ENCODE assay signal across 7 cellular contexts in the genomic region with DNA sequence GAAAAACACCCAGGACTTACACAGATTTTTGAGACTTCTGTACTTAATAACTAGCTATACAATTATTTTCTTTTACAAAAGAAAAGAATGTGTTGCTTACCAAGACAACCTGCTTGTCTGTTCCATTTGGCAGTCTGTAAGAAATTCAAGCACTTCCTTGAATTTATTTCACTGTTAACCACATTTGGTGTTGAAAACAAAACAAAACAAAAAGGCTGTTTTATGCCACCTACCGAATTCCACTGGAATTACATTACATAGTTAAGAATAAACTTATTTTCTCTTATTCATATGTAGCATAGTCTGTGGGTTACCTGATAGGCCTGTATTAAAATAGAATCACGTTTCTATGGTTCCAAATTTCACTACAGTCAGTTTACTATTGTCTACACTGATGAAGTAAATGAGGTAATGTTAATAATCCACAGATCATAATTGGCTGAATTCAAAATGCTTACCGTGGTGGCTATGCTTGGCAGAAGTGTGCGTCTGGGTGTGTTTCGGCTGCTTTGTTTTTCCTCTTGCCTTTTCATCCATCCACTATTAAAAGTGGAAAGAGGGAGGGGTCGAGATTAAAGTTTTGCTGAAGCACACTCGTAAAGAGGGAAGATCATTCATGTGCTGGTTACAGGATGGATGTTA. TPM values are rescaled to one million over a fixed set of nuclear protein-coding genes. Genes with fewer than 3 reads are reported as not detected.
DNase-seq lines count a peak whose midpoint lies in the region; ATAC-seq and TF ChIP-seq lines count a peak whose summit lies in the region.

Gene TLR1, minus strand, starts transcription at position 138 of the 642 bp plus-strand sequence. CDS start 5,960 bp downstream, outside the sequence.

- no peak for TF ChIP-seq EP300 in stomach (IDR thresholded peaks at IDR 0.05)

- H3K27ac ChIP-seq in stomach: peak within 1 kb of the TSS in 4 of 5 donors; percentile 42 to 81 (median 72)

- intact Hi-C loops in stomach (cut with DNase I; ENCODE audit: low total_unique reads): no loop called here

- peaks cover 0 to 12% (median 11%) of the 10 kb centered on the region in 4 donors for H3K36me3 ChIP-seq in stomach

- H3K4me3 ChIP-seq in cardiac fibroblast (replicated peaks in 1 of 2; ENCODE audit: low read depth in 2 of 2, low read length in 2 of 2) (peak within 1 kb of the TSS; percentile 6 to 32), stomach (peak within 1 kb of the TSS; percentile 13 to 33 (median 31))

- no peak for TF ChIP-seq POLR2A in stomach (IDR thresholded peaks at IDR 0.05)

- DNase-seq in GM10266 (ENCODE audit: extremely low spot score) (no peak), OCI-M1 (lab: John Stamatoyannopoulos, UW) (peak; percentile 88), cardiac fibroblast (ENCODE audit: low read depth in 2 of 2) (peak; percentile 81 to 83), left lobe of liver (ENCODE audit: low spot score) (no peak), stomach (no peak), NCI-H1092 (lab: John Stamatoyannopoulos, UW) (no peak)

- TF ChIP-seq CTCF in GM10266 (IDR thresholded peaks at IDR 0.05; ENCODE audit: control insufficient read depth, insufficient read depth, low read depth, missing control alignments): peak; percentile 51
- peak; percentile 45 for TF ChIP-seq CTCF in cardiac fibroblast (IDR thresholded peaks at IDR 0.05; ENCODE audit: low read depth, low read length)
- TF ChIP-seq CTCF in stomach (IDR thresholded peaks at IDR 0.05): peak in 5 of 7 experiments; percentile 32 to 61 (median 53)

- no peaks in the 10 kb centered on the region for H3K27me3 ChIP-seq in stomach

- WGBS in stomach, 5 donors: 28 to 38% (median 36%) methylated on average over 7 of the region's 7 CpGs

- ATAC-seq in HG02938 (IDR thresholded peaks at IDR 0.05; ENCODE audit: unreplicated experiment) (peak; percentile 33), left lobe of liver (peak; percentile 84)

- peaks cover 0 to 30% (median 15%) of the 10 kb centered on the region in 4 donors for H3K4me1 ChIP-seq in stomach

- no peaks in the 10 kb centered on the region for H3K9me3 ChIP-seq in stomach

RNA-seq across cellular contexts. Expression of gene TLR1, which starts in this region (rescaled TPM):
- 4.2 TPM for total RNA-seq in left lobe of liver
- total RNA-seq in stomach: 10 to 100 TPM in 1 of 5 donors, 1 to 10 TPM in 3, not detected in 1; 5.3 to 37.4 (median 6.9) TPM
- 1 to 10 TPM; 1.2 to 2.9 (median 1.5) TPM for polyA plus RNA-seq in stomach

Comparison
In these comparisons a context has a peak if more than half of its experiments do, and no peak if none do; other contexts are left out.
1. DNase-seq: peak in OCI-M1 (single experiment) and cardiac fibroblast (2 of 2); none in GM10266 (single experiment), left lobe of liver (single experiment), stomach (single experiment) and NCI-H1092 (single experiment).
2. Peak in every context shown above with its lines, with median percentiles within 50 percentile points of each other: CTCF ChIP-seq.